In the genomic region with DNA sequence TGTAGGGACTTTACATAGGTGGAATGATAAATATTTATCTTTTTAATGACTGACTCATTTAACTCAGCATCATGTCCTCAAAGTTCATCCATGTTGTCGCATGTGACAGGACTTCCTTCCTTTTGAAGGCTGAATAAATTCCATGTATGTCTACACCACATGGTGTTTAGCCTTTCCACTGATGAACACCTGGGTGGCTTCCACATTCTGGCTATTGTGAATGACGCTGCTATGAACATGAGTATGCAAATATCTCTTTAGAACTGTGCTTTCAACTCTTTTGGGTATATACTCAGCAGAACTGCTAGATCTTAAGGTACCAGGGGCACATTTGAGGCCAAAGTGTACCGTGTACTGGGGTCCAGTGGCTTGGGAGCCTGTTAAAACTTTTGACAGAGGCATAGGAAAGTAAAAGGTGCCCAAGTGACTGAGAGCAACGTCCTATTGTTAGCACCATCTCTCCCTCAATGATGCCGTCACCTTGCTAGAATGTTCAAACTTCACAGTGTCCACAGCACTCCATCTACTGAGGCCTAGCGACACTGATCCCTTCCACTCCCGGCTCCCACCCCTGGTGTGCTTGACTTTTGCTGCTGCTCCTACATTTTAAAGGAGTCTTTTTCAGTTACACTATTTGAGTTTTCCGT, we compare ENCODE assay signal across 1 cellular context.
TF ChIP-seq lines count a peak whose summit lies in the region.

No MANE protein-coding gene starts in this region.

TF ChIP-seq in WTC11, 78 proteins besides CTCF, POLR2A, EP300 and RAD21 (continued from another document):
- TF ChIP-seq, protein P1, sequence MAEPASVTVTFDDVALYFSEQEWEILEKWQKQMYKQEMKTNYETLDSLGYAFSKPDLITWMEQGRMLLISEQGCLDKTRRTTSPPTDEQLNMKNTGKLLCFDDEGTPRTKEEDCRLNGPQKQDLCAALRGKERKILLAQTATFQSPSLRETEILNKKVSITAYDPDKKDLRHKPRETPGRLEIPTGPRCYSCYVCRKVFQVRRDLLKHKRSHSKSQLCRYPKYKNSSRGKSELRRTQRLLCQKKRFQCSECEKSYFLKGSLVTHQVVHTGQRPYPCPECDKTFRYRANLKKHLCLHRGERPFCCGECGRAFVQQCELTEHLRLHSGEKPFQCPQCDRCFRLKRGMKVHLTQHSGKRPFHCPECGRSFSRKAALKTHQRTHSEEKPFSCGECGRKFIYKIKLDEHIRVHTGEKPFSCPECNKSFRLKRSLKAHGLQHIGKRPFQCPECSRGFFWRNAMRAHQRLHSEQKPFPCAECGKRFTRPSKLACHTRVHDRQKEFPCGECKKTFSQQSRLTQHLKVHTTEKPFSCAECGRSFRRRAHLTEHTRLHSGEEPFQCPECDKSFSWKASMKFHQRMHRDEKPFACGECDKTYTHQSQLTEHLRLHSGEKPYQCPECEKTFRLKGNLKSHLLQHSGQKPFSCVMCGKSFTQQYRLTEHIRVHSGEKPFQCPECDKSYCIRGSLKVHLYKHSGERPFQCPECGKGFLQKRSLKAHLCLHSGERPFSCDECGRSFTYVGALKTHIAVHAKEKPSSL (CRISPR knock-in tag; conservative IDR thresholded peaks at IDR 0.05): no peak
- TF ChIP-seq, protein P2, sequence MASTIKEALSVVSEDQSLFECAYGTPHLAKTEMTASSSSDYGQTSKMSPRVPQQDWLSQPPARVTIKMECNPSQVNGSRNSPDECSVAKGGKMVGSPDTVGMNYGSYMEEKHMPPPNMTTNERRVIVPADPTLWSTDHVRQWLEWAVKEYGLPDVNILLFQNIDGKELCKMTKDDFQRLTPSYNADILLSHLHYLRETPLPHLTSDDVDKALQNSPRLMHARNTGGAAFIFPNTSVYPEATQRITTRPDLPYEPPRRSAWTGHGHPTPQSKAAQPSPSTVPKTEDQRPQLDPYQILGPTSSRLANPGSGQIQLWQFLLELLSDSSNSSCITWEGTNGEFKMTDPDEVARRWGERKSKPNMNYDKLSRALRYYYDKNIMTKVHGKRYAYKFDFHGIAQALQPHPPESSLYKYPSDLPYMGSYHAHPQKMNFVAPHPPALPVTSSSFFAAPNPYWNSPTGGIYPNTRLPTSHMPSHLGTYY (CRISPR knock-in tag; IDR thresholded peaks at IDR 0.05): no peak
- TF ChIP-seq NR2C2 (CRISPR knock-in tag; IDR thresholded peaks at IDR 0.05) (no peak), FOXJ3 (CRISPR knock-in tag; IDR thresholded peaks at IDR 0.05; ENCODE audit: borderline replicate concordance) (no peak), ZNF121 (CRISPR knock-in tag; IDR thresholded peaks at IDR 0.05) (no peak), EMX1 (CRISPR knock-in tag; IDR thresholded peaks at IDR 0.05) (no peak), TEAD1 (CRISPR knock-in tag; IDR thresholded peaks at IDR 0.05) (no peak), CREB1 (CRISPR knock-in tag; IDR thresholded peaks at IDR 0.05) (no peak), ZNF423 (CRISPR knock-in tag; IDR thresholded peaks at IDR 0.05) (no peak), ZNF232 (CRISPR knock-in tag; IDR thresholded peaks at IDR 0.05) (no peak)
- TF ChIP-seq, protein P3, sequence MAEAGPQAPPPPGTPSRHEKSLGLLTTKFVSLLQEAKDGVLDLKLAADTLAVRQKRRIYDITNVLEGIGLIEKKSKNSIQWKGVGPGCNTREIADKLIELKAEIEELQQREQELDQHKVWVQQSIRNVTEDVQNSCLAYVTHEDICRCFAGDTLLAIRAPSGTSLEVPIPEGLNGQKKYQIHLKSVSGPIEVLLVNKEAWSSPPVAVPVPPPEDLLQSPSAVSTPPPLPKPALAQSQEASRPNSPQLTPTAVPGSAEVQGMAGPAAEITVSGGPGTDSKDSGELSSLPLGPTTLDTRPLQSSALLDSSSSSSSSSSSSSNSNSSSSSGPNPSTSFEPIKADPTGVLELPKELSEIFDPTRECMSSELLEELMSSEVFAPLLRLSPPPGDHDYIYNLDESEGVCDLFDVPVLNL (CRISPR knock-in tag; IDR thresholded peaks at IDR 0.05; ENCODE audit: borderline replicate concordance, low read depth): no peak
- TF ChIP-seq, protein P4, sequence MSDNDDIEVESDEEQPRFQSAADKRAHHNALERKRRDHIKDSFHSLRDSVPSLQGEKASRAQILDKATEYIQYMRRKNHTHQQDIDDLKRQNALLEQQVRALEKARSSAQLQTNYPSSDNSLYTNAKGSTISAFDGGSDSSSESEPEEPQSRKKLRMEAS (CRISPR knock-in tag; IDR thresholded peaks at IDR 0.05): no peak
- TF ChIP-seq, protein P5, sequence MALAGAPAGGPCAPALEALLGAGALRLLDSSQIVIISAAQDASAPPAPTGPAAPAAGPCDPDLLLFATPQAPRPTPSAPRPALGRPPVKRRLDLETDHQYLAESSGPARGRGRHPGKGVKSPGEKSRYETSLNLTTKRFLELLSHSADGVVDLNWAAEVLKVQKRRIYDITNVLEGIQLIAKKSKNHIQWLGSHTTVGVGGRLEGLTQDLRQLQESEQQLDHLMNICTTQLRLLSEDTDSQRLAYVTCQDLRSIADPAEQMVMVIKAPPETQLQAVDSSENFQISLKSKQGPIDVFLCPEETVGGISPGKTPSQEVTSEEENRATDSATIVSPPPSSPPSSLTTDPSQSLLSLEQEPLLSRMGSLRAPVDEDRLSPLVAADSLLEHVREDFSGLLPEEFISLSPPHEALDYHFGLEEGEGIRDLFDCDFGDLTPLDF (CRISPR knock-in tag; IDR thresholded peaks at IDR 0.05): no peak
